20 cellular contexts compared by ENCODE assay signal in genomic region chr19:48770223-48770622, GRCh38. TPM values are rescaled to one million over a fixed set of nuclear protein-coding genes. Genes with fewer than 3 reads are reported as not detected.
DNase-seq lines count a peak whose midpoint lies in the region; ATAC-seq, FAIRE-seq and TF ChIP-seq lines count a peak whose summit lies in the region.
"Had no signal": no experiment of that assay in that cellular context is flagged by ENCODE, and none has a peak within 500 bp of the region (broad histone marks: within the 10 kb centered on the region; RNA-seq: fewer than 3 reads in every experiment).

No MANE protein-coding gene starts in this region.

- no peak overlapping the region for H3K4ac ChIP-seq in mesenchymal stem cell (ENCODE audit: low read depth in 1 of 2, low read length in 2 of 2)

- TF ChIP-seq CTCF in AG04449 (IDR thresholded peaks at IDR 0.05; ENCODE audit: insufficient read depth, low read length, missing control alignments) (no peak), epithelial cell of esophagus (IDR thresholded peaks at IDR 0.05; ENCODE audit: insufficient read depth, low read depth, low read length, missing control alignments) (no peak), mesothelial cell of epicardium (IDR thresholded peaks at IDR 0.05; ENCODE audit: unreplicated experiment) (no peak), mucosa of descending colon (IDR thresholded peaks at IDR 0.05) (no peak)

- H3K23ac ChIP-seq in mesenchymal stem cell (ENCODE audit: low read length in 2 of 2): no peak overlapping the region

- no peaks in the 10 kb centered on the region for H3K36me3 Mint-ChIP-seq in mesothelial cell of epicardium
- H3K36me3 Mint-ChIP-seq: brain; natural killer cell treated with Interleukin-12 subunit alpha and Interleukin-12 subunit beta and Interleukin-15 and Interleukin-18, amount 100 ng/mL, for 72 hours had no signal

- H2BK12ac ChIP-seq in mesenchymal stem cell (ENCODE audit: low read length in 2 of 2): no peak overlapping the region

- no peak for ATAC-seq in stimulated activated naive CD8-positive, alpha-beta T cell treated with anti-CD3 and anti-CD28 coated beads, Interleukin-15, amount 100 ng/mL, for 72 hours
- ATAC-seq in mucosa of descending colon: no peak
- ATAC-seq: heart right ventricle; left cardiac atrium; natural killer cell treated with Interleukin-12 subunit alpha and Interleukin-12 subunit beta and Interleukin-15 and Interleukin-18, amount 100 ng/mL, for 72 hours had no signal

- 80% methylated on average over 4 of the region's 8 CpGs for WGBS in mesenchymal stem cell

- H3K4me1 Mint-ChIP-seq in stimulated activated naive CD8-positive, alpha-beta T cell treated with anti-CD3 and anti-CD28 coated beads, Interleukin-15, amount 100 ng/mL, for 72 hours: no peaks in the 10 kb centered on the region
- no peaks in the 10 kb centered on the region for H3K4me1 Mint-ChIP-seq in mesothelial cell of epicardium
- H3K4me1 Mint-ChIP-seq: activated CD4-positive, alpha-beta T cell treated with anti-CD3 and anti-CD28 coated beads, Interleukin-2, amount 10 ng/mL, durations not matched to agents 24 days and 14 days; brain had no signal

- FAIRE-seq in HTR-8/SVneo (lab: Jason Lieb, UNC): no peak
- FAIRE-seq: D721Med had no signal

- H2AK5ac ChIP-seq in mesenchymal stem cell (ENCODE audit: low read length, severe bottlenecking): no peak overlapping the region

- H3K4me2 ChIP-seq in mesenchymal stem cell (ENCODE audit: low read length, poor library complexity, severe bottlenecking): no peak overlapping the region

- H3K4me1 ChIP-seq in mesenchymal stem cell (ENCODE audit: control insufficient read depth, insufficient read depth, low read depth, low read length) (peaks cover 5% of the 10 kb centered on the region), mucosa of descending colon (ENCODE audit: low read depth) (no peaks in the 10 kb centered on the region)

- H3K27me3 Mint-ChIP-seq in stimulated activated naive CD8-positive, alpha-beta T cell treated with anti-CD3 and anti-CD28 coated beads, Interleukin-15, amount 100 ng/mL, for 72 hours: peaks cover 43% of the 10 kb centered on the region
- H3K27me3 Mint-ChIP-seq in mesothelial cell of epicardium (ENCODE audit: low read depth): peaks cover 16% of the 10 kb centered on the region

- no peaks in the 10 kb centered on the region for H3K9me3 ChIP-seq in mesenchymal stem cell (ENCODE audit: control insufficient read depth, low read length)
- no peaks in the 10 kb centered on the region for H3K9me3 ChIP-seq in mucosa of descending colon
- H3K9me3 ChIP-seq: heart right ventricle had no signal

- H2BK120ac ChIP-seq in mesenchymal stem cell (ENCODE audit: low read depth, low read length): no peak overlapping the region

- no peak overlapping the region for H4K91ac ChIP-seq in mesenchymal stem cell (ENCODE audit: low read length)

- no peak overlapping the region for H3K27ac Mint-ChIP-seq in stimulated activated naive CD8-positive, alpha-beta T cell treated with anti-CD3 and anti-CD28 coated beads, Interleukin-15, amount 100 ng/mL, for 72 hours
- no peak overlapping the region for H3K27ac Mint-ChIP-seq in mesothelial cell of epicardium
- H3K27ac Mint-ChIP-seq: activated CD4-positive, alpha-beta T cell treated with anti-CD3 and anti-CD28 coated beads, Interleukin-2, amount 10 ng/mL, durations not matched to agents 24 days and 14 days; brain; natural killer cell treated with Interleukin-12 subunit alpha and Interleukin-12 subunit beta and Interleukin-15 and Interleukin-18, amount 100 ng/mL, for 72 hours had no signal

- intact Hi-C loops in mucosa of descending colon (cut with DNase I, micrococcal nuclease): no loop called here

- H2AFZ ChIP-seq in mesenchymal stem cell (ENCODE audit: low read depth, low read length): no peak overlapping the region

- H3K9me3 Mint-ChIP-seq in stimulated activated naive CD8-positive, alpha-beta T cell treated with anti-CD3 and anti-CD28 coated beads, Interleukin-15, amount 100 ng/mL, for 72 hours: no peaks in the 10 kb centered on the region
- H3K9me3 Mint-ChIP-seq in mesothelial cell of epicardium: no peaks in the 10 kb centered on the region
- H3K9me3 Mint-ChIP-seq: activated CD4-positive, alpha-beta T cell treated with anti-CD3 and anti-CD28 coated beads, Interleukin-2, amount 10 ng/mL, durations not matched to agents 24 days and 14 days; natural killer cell treated with Interleukin-12 subunit alpha and Interleukin-12 subunit beta and Interleukin-15 and Interleukin-18, amount 100 ng/mL, for 72 hours had no signal

- peaks cover 0 to 16% of the 10 kb centered on the region in 2 experiments for H3K27me3 ChIP-seq in mesenchymal stem cell (ENCODE audit: control insufficient read depth in 1 of 2, insufficient read depth in 1 of 2, low read length in 2 of 2)
- H3K27me3 ChIP-seq: heart right ventricle had no signal

- DNase-seq in AG04449 (ENCODE audit: low read depth, low spot score) (peak; percentile 83), LoVo (ENCODE audit: low spot score) (peak; percentile 77), epithelial cell of esophagus (ENCODE audit: low read depth) (peak; percentile 73), mesenchymal stem cell (no peak), mesothelial cell of epicardium (ENCODE audit: low spot score in 2 of 2, unreplicated experiment in 2 of 2) (no peak), HTR-8/SVneo (ENCODE audit: insufficient read length, low spot score) (no peak), mucosa of descending colon (no peak)
- DNase-seq in stimulated activated naive CD8-positive, alpha-beta T cell treated with anti-CD3 and anti-CD28 coated beads, Interleukin-15, amount 100 ng/mL, for 72 hours: no peak
- DNase-seq: activated CD4-positive, alpha-beta T cell treated with anti-CD3 and anti-CD28 coated beads, Interleukin-2, amount 10 ng/mL, durations not matched to agents 24 days and 14 days; heart right ventricle; left cardiac atrium; MM.1S; NCI-H82; retina; stimulated activated CD4-positive, alpha-beta T cell treated with anti-CD3 and anti-CD28 coated beads, Interleukin-4, amount 100 ng/mL, for 24 hours; T1000 had no signal

- no peaks in the 10 kb centered on the region for H3K79me1 ChIP-seq in mesenchymal stem cell (replicated peaks; ENCODE audit: low read length, poor library complexity, severe bottlenecking)

- no peak overlapping the region for H4K8ac ChIP-seq in mesenchymal stem cell (ENCODE audit: low read length)

- H3K27ac ChIP-seq in mesenchymal stem cell (ENCODE audit: low read length, poor library complexity, severe bottlenecking): peak overlapping the region; percentile 57
- H3K27ac ChIP-seq: heart right ventricle had no signal

- no peak overlapping the region for H3K4me3 ChIP-seq in AG04449 (ENCODE audit: low read depth, low read length)
- no peak overlapping the region for H3K4me3 ChIP-seq in epithelial cell of esophagus (ENCODE audit: low read length)
- H3K4me3 ChIP-seq in mesenchymal stem cell (ENCODE audit: insufficient read depth in 1 of 2, low read depth in 1 of 2, low read length in 2 of 2): no peak overlapping the region
- H3K4me3 ChIP-seq in mucosa of descending colon: no peak overlapping the region
- H3K4me3 ChIP-seq: heart right ventricle had no signal

- H2BK15ac ChIP-seq in mesenchymal stem cell (ENCODE audit: low read depth, poor library complexity, severe bottlenecking): no peak overlapping the region

- CTCF ChIA-PET in AG04449 (lab: Yijun Ruan, JAX): interaction anchor here (0.7 to 1.7 kb wide), 4 partner anchors 14 to 72 kb away, joined by 3 to 8 read pairs (median 4); no protein-coding TSS in a partner anchor

- H3K4me3 Mint-ChIP-seq in stimulated activated naive CD8-positive, alpha-beta T cell treated with anti-CD3 and anti-CD28 coated beads, Interleukin-15, amount 100 ng/mL, for 72 hours: no peak overlapping the region
- H3K4me3 Mint-ChIP-seq in mesothelial cell of epicardium: no peak overlapping the region
- H3K4me3 Mint-ChIP-seq: activated CD4-positive, alpha-beta T cell treated with anti-CD3 and anti-CD28 coated beads, Interleukin-2, amount 10 ng/mL, durations not matched to agents 24 days and 14 days; brain; natural killer cell treated with Interleukin-12 subunit alpha and Interleukin-12 subunit beta and Interleukin-15 and Interleukin-18, amount 100 ng/mL, for 72 hours had no signal

- H3K9ac ChIP-seq in mesenchymal stem cell (ENCODE audit: low read length): no peak overlapping the region

- POLR2A ChIA-PET in AG04449 (lab: Yijun Ruan, JAX): interaction anchor here (0.6 to 0.7 kb wide), 2 partner anchors 18 to 56 kb away, joined by 3 read pairs; no protein-coding TSS in a partner anchor

- H3K36me3 ChIP-seq in mesenchymal stem cell (ENCODE audit: control insufficient read depth in 1 of 2, insufficient read depth in 2 of 2, low read depth in 1 of 2, low read length in 2 of 2) (no peaks in the 10 kb centered on the region), mucosa of descending colon (ENCODE audit: low read depth) (no peaks in the 10 kb centered on the region)
- H3K36me3 ChIP-seq: heart right ventricle had no signal

- H3K18ac ChIP-seq in mesenchymal stem cell (ENCODE audit: low read depth in 1 of 2, low read length in 2 of 2): no peak overlapping the region

- no peak overlapping the region for H3K14ac ChIP-seq in mesenchymal stem cell (ENCODE audit: low read length in 2 of 2)

- H2BK5ac ChIP-seq in mesenchymal stem cell (ENCODE audit: low read depth, low read length, poor library complexity, severe bottlenecking): no peak overlapping the region

RNA-seq across cellular contexts. Expression of gene FGF21, which starts 14.9 kb away (rescaled TPM):
- not detected for polyA plus RNA-seq in mesenchymal stem cell (2013, experiment 1 of 2)
- not detected for polyA plus RNA-seq in mesenchymal stem cell (2013, experiment 2 of 2)
- total RNA-seq in mesothelial cell of epicardium (not detected in 3 replicates), mucosa of descending colon (not detected)
- total RNA-seq: A172; activated CD4-positive, alpha-beta T cell treated with anti-CD3 and anti-CD28 coated beads, Interleukin-2, amount 10 ng/mL, durations not matched to agents 24 days and 14 days; heart right ventricle; left cardiac atrium; natural killer cell treated with Interleukin-12 subunit alpha and Interleukin-12 subunit beta and Interleukin-15 and Interleukin-18, amount 100 ng/mL, for 72 hours had no signal
- polyA plus RNA-seq: heart right ventricle had no signal

RNA-seq across cellular contexts. Expression of gene FUT1, which starts 17.8 kb away (rescaled TPM):
- polyA plus RNA-seq in mesenchymal stem cell (2013, experiment 1 of 2): 0.12 TPM
- 0.10 TPM for polyA plus RNA-seq in mesenchymal stem cell (2013, experiment 2 of 2)
- total RNA-seq in mesothelial cell of epicardium: 3.5 to 4.4 TPM (median 4.3 TPM) in 3 replicates
- total RNA-seq in mucosa of descending colon: 1 to 10 TPM in 1 of 3 donors, under 1 TPM in 2; 0.17 to 1.5 (median 0.72) TPM

RNA-seq across cellular contexts. Expression of gene IZUMO1, which starts 23.5 kb away (rescaled TPM):
- not detected for polyA plus RNA-seq in mesenchymal stem cell (2013, experiment 1 of 2)
- polyA plus RNA-seq in mesenchymal stem cell (2013, experiment 2 of 2): not detected
- total RNA-seq in mesothelial cell of epicardium: 0.45 to 0.80 TPM (median 0.49 TPM) in 3 replicates
- total RNA-seq in mucosa of descending colon: not detected
- total RNA-seq: A172; natural killer cell treated with Interleukin-12 subunit alpha and Interleukin-12 subunit beta and Interleukin-15 and Interleukin-18, amount 100 ng/mL, for 72 hours had no signal

RNA-seq across cellular contexts. Expression of gene RASIP1, which starts 29.8 kb away (rescaled TPM):
- polyA plus RNA-seq in mesenchymal stem cell (2013, experiment 1 of 2): 0.98 TPM
- 1.00 TPM for polyA plus RNA-seq in mesenchymal stem cell (2013, experiment 2 of 2)
- total RNA-seq in mesothelial cell of epicardium (1.4 to 2.1 TPM (median 1.5 TPM) in 3 replicates), mucosa of descending colon (1 to 10 TPM; 1.7 to 8.6 (median 3.2) TPM)

RNA-seq across cellular contexts. Expression of gene BCAT2, which starts 40.6 kb away (rescaled TPM):
- polyA plus RNA-seq in mesenchymal stem cell (2013, experiment 1 of 2): 37.6 TPM
- polyA plus RNA-seq in mesenchymal stem cell (2013, experiment 2 of 2): 34.7 TPM
- total RNA-seq in mesothelial cell of epicardium (45.3 to 47.3 TPM (median 45.7 TPM) in 3 replicates), mucosa of descending colon (10 to 100 TPM; 46.6 to 82.6 (median 57.4) TPM)

Comparison
In these comparisons a context has a peak if more than half of its experiments do, and no peak if none do; other contexts are left out.
1. DNase-seq: peak in AG04449 (single experiment), LoVo (single experiment) and epithelial cell of esophagus (single experiment); none in mesenchymal stem cell (single experiment), stimulated activated naive CD8-positive, alpha-beta T cell treated with anti-CD3 and anti-CD28 coated beads, Interleukin-15, amount 100 ng/mL, for 72 hours (0 of 2), mesothelial cell of epicardium (0 of 2), HTR-8/SVneo (single experiment) and mucosa of descending colon (0 of 3).